ENCODE assay signal across 34 cellular contexts in the genomic region with DNA sequence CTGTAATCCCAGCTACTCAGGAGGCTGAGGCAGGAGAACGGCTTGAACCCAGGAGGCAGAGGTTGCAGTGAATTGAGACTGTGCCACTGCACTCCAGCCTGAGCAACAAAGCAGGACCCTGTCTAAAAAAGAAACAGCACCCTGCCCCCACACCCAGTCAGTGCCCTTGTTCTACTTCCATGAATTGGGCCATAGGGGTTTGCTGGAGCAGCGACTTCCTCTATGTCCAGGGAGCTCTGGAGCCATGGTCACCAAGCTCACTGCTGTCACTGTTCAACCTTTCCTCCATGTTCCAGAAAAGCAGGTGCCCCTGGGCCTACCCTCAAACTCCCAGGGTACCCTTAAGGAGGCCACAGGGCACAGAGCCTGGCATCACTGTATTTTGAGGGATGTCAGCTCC.
"Had no signal": no experiment of that assay in that cellular context is flagged by ENCODE, and none has a peak within 500 bp of the region (broad histone marks: within the 10 kb centered on the region; RNA-seq: fewer than 3 reads in every experiment).

No MANE protein-coding gene starts in this region.

- H3K27ac Mint-ChIP-seq: activated CD4-positive, alpha-beta memory T cell treated with anti-CD3 and anti-CD28 coated beads, Interleukin-2, amount 10 ng/mL, durations not matched to agents 7 days and 5 days; activated CD4-positive, alpha-beta T cell treated with anti-CD3 and anti-CD28 coated beads, Interleukin-2, amount 10 ng/mL, durations not matched to agents 7 days and 5 days; activated naive CD4-positive, alpha-beta T cell treated with anti-CD3 and anti-CD28 coated beads, Interleukin-2, amount 10 ng/mL, durations not matched to agents 7 days and 5 days; activated naive CD8-positive, alpha-beta T cell treated with anti-CD3 and anti-CD28 coated beads, Interleukin-2, amount 10 ng/mL, durations not matched to agents 7 days and 5 days; activated T-cell treated with anti-CD3 and anti-CD28 coated beads, Interleukin-2, amount 50 U/mL, for 24 hours; endodermal cell; nephron progenitor cell; T-helper 1 cell treated with Interleukin-12 subunit alpha and Interleukin-12 subunit beta and Interleukin-4 antibody, amounts not matched to agents 30 μg/mL and 1 μg/mL, for 36 hours had no signal

- H3K4me3 Mint-ChIP-seq: activated CD4-positive, alpha-beta memory T cell treated with anti-CD3 and anti-CD28 coated beads, Interleukin-2, amount 10 ng/mL, durations not matched to agents 7 days and 5 days; activated CD4-positive, alpha-beta T cell treated with anti-CD3 and anti-CD28 coated beads, Interleukin-2, amount 10 ng/mL, durations not matched to agents 7 days and 5 days; activated naive CD4-positive, alpha-beta T cell treated with anti-CD3 and anti-CD28 coated beads, Interleukin-2, amount 10 ng/mL, durations not matched to agents 7 days and 5 days; activated naive CD8-positive, alpha-beta T cell treated with anti-CD3 and anti-CD28 coated beads, Interleukin-2, amount 10 ng/mL, durations not matched to agents 7 days and 5 days; activated T-cell treated with anti-CD3 and anti-CD28 coated beads, Interleukin-2, amount 50 U/mL, for 24 hours; endodermal cell; nephron progenitor cell; T-helper 1 cell treated with Interleukin-12 subunit alpha and Interleukin-12 subunit beta and Interleukin-4 antibody, amounts not matched to agents 30 μg/mL and 1 μg/mL, for 36 hours had no signal

- H3K4me1 ChIP-seq: prostate gland, testis had no signal

- H3K27ac ChIP-seq: brain microvascular endothelial cell, lower lobe of right lung, ovary, prostate gland, testis, vagina, WERI-Rb-1 had no signal

- H3K4me3 ChIP-seq: lower lobe of right lung, mucosa of descending colon, ovary, prostate gland, testis, vagina had no signal

- ATAC-seq: esophagus mucosa, left lobe of liver, mucosa of descending colon, sciatic nerve had no signal

- H3K36me3 ChIP-seq: lower lobe of right lung, ovary, prostate gland, WERI-Rb-1 had no signal

- H3K27me3 ChIP-seq: brain microvascular endothelial cell, ovary, testis, vagina had no signal

- H3K9me3 ChIP-seq: ovary, prostate gland, testis, vagina had no signal

- DNase-seq: activated CD4-positive, alpha-beta memory T cell treated with anti-CD3 and anti-CD28 coated beads, Interleukin-2, amount 10 ng/mL, durations not matched to agents 7 days and 5 days; activated CD4-positive, alpha-beta T cell treated with anti-CD3 and anti-CD28 coated beads for 1 hour; activated CD4-positive, alpha-beta T cell treated with anti-CD3 and anti-CD28 coated beads, Interleukin-2, amount 10 ng/mL, durations not matched to agents 7 days and 5 days; activated CD8-positive, alpha-beta memory T cell treated with anti-CD3 and anti-CD28 coated beads, Interleukin-2, amount 50 U/mL, for 48 hours; activated gamma-delta T cell; activated naive CD4-positive, alpha-beta T cell treated with anti-CD3 and anti-CD28 coated beads, Interleukin-2, amount 10 ng/mL, durations not matched to agents 7 days and 5 days; activated naive CD8-positive, alpha-beta T cell treated with anti-CD3 and anti-CD28 coated beads, Interleukin-2, amount 10 ng/mL, durations not matched to agents 7 days and 5 days; activated T-cell treated with anti-CD3 and anti-CD28 coated beads, Interleukin-2, amount 50 U/mL, for 24 hours; amniotic stem cell; brain microvascular endothelial cell; endodermal cell; foreskin fibroblast; head of caudate nucleus; hippocampal formation; lower lobe of right lung; mesendoderm; mucosa of descending colon; nephron progenitor cell; ovary; retina; small intestine; stimulated activated CD4-positive, alpha-beta T cell treated with anti-CD3 and anti-CD28 coated beads, Interleukin-4, amount 100 ng/mL, for 4 hours; stimulated activated CD8-positive, alpha-beta memory T cell treated with anti-CD3 and anti-CD28 coated beads, Interleukin-4, amount 100 ng/mL, for 48 hours; stimulated activated naive CD4-positive, alpha-beta T cell; T-helper 9 cell; testis; trophoblast cell; WERI-Rb-1 had no signal

- H3K27me3 Mint-ChIP-seq: activated CD4-positive, alpha-beta memory T cell treated with anti-CD3 and anti-CD28 coated beads, Interleukin-2, amount 10 ng/mL, durations not matched to agents 7 days and 5 days; activated CD4-positive, alpha-beta T cell treated with anti-CD3 and anti-CD28 coated beads, Interleukin-2, amount 10 ng/mL, durations not matched to agents 7 days and 5 days; activated naive CD8-positive, alpha-beta T cell treated with anti-CD3 and anti-CD28 coated beads, Interleukin-2, amount 10 ng/mL, durations not matched to agents 7 days and 5 days; activated T-cell treated with anti-CD3 and anti-CD28 coated beads, Interleukin-2, amount 50 U/mL, for 24 hours had no signal

- H3K4me1 Mint-ChIP-seq: endodermal cell had no signal
